Comparison of ENCODE assay signal across 1 cellular context in genomic region chr20:62641749-62642665, GRCh38.
A peak's percentile ranks its signal among the peaks of the same experiment; 100 is the strongest.
TF ChIP-seq lines count a peak whose summit lies in the region.

Gene SLCO4A1 (plus strand): TSS chr20:62642503. CDS start chr20:62656455, 13,952 bp downstream.

TF ChIP-seq in WTC11, 78 proteins besides CTCF, POLR2A, EP300 and RAD21 (continued from another document):
- TF ChIP-seq AR (CRISPR knock-in tag; IDR thresholded peaks at IDR 0.05) (no peak), TEAD4 (CRISPR knock-in tag; IDR thresholded peaks at IDR 0.05) (no peak), ZNF423 (CRISPR knock-in tag; IDR thresholded peaks at IDR 0.05) (peak; percentile 9; the same call in 1 of the 2 replicates), USF1 (CRISPR knock-in tag; IDR thresholded peaks at IDR 0.05) (peak; percentile 50; the same call in 1 of the 2 replicates), ZNF263 (CRISPR knock-in tag; IDR thresholded peaks at IDR 0.05; ENCODE audit: low read depth) (peak; percentile 23; the same call in 1 of the 2 replicates), FOXP4 (CRISPR knock-in tag; IDR thresholded peaks at IDR 0.05) (peak; percentile 71; the same call in 1 of the 2 replicates)
